ENCODE assay signal across 8 cellular contexts in genomic region chrX:15854080-15854655, GRCh38. TPM values are rescaled to one million over a fixed set of nuclear protein-coding genes. Genes with fewer than 3 reads are reported as not detected.
DNase-seq lines count a peak whose midpoint lies in the region; ATAC-seq and TF ChIP-seq lines count a peak whose summit lies in the region.

No MANE protein-coding gene starts in this region.

- no peak for TF ChIP-seq CTCF in epithelial cell of proximal tubule (conservative IDR thresholded peaks at IDR 0.05; ENCODE audit: low read depth, low read length)

- peak; percentile 31 for ATAC-seq in HG02852 (IDR thresholded peaks at IDR 0.05; ENCODE audit: unreplicated experiment)

- no peaks in the 10 kb centered on the region for H3K27me3 Mint-ChIP-seq in stimulated activated naive CD8-positive, alpha-beta T cell treated with anti-CD3 and anti-CD28 coated beads, Interleukin-15, Interleukin-2, amounts not matched to agents 100 ng/mL and 50 ng/mL, for 24 hours

- H3K27me3 ChIP-seq in muscle layer of colon (ENCODE audit: control insufficient read depth in 1 of 2, insufficient read depth in 2 of 2, low read length in 2 of 2) = peaks cover 0 to 5% of the 10 kb centered on the region in 2 donors

- no peak overlapping the region for H3K27ac ChIP-seq in muscle layer of colon (ENCODE audit: low read depth, low read length)

- H3K4me3 Mint-ChIP-seq in stimulated activated naive CD8-positive, alpha-beta T cell treated with anti-CD3 and anti-CD28 coated beads, Interleukin-15, Interleukin-2, amounts not matched to agents 100 ng/mL and 50 ng/mL, for 24 hours = peak overlapping the region; percentile 81

- H3K4me1 ChIP-seq in muscle layer of colon (ENCODE audit: insufficient read depth, low read length) = peaks cover 11% of the 10 kb centered on the region

- no peaks in the 10 kb centered on the region for H3K9me3 ChIP-seq in muscle layer of colon (ENCODE audit: low read length)

- no peaks in the 10 kb centered on the region for H3K9me3 Mint-ChIP-seq in stimulated activated naive CD8-positive, alpha-beta T cell treated with anti-CD3 and anti-CD28 coated beads, Interleukin-15, Interleukin-2, amounts not matched to agents 100 ng/mL and 50 ng/mL, for 24 hours

- H3K4me3 ChIP-seq in epithelial cell of proximal tubule (ENCODE audit: low read depth, low read length) = peak overlapping the region; percentile 69
- H3K4me3 ChIP-seq in muscle layer of colon (ENCODE audit: low read depth in 1 of 2, low read length in 2 of 2) = peak overlapping the region; percentile 41 to 65

- peak overlapping the region; percentile 49 for H3K27ac Mint-ChIP-seq in stimulated activated naive CD8-positive, alpha-beta T cell treated with anti-CD3 and anti-CD28 coated beads, Interleukin-15, Interleukin-2, amounts not matched to agents 100 ng/mL and 50 ng/mL, for 24 hours

- H3K36me3 ChIP-seq in muscle layer of colon (ENCODE audit: insufficient read depth, low read length) = no peaks in the 10 kb centered on the region

- peaks cover 42% of the 10 kb centered on the region for H3K4me1 Mint-ChIP-seq in stimulated activated naive CD8-positive, alpha-beta T cell treated with anti-CD3 and anti-CD28 coated beads, Interleukin-15, Interleukin-2, amounts not matched to agents 100 ng/mL and 50 ng/mL, for 24 hours (ENCODE audit: low read depth)

- H3K36me3 Mint-ChIP-seq in stimulated activated naive CD8-positive, alpha-beta T cell treated with anti-CD3 and anti-CD28 coated beads, Interleukin-15, Interleukin-2, amounts not matched to agents 100 ng/mL and 50 ng/mL, for 24 hours (ENCODE audit: low read depth) = peaks cover 19% of the 10 kb centered on the region

- peak overlapping the region; percentile 5 for H3K9ac ChIP-seq in muscle layer of colon (ENCODE audit: low read length)

- peak; percentile 68 for DNase-seq in DMS53 (lab: John Stamatoyannopoulos, UW)
- DNase-seq in DMS53 treated with DMSO at 0.1 percent for 48 hours (lab: John Stamatoyannopoulos, UW; ENCODE audit: unreplicated experiment) = no peak
- DNase-seq in NCI-H524 treated with DMSO at 0.1 percent for 48 hours (lab: John Stamatoyannopoulos, UW) = peak; percentile 6
- DNase-seq in activated T-cell treated with anti-CD3 and anti-CD28 coated beads, Interleukin-2, amount 50 U/mL, for 1 hour = peak; percentile 68
- DNase-seq in epithelial cell of proximal tubule (ENCODE audit: low read depth) = no peak

RNA-seq across cellular contexts. Expression of gene AP1S2, which starts 0.4 kb away (rescaled TPM):
- total RNA-seq in epithelial cell of proximal tubule = 48.6 and 69.0 TPM in 2 replicates

Comparison
In these comparisons a context has a peak if more than half of its experiments do, and no peak if none do; other contexts are left out.
1. DNase-seq: peak in DMS53 (single experiment), NCI-H524 treated with DMSO at 0.1 percent for 48 hours (single experiment) and activated T-cell treated with anti-CD3 and anti-CD28 coated beads, Interleukin-2, amount 50 U/mL, for 1 hour (single experiment); none in DMS53 treated with DMSO at 0.1 percent for 48 hours (single experiment) and epithelial cell of proximal tubule (single experiment).